In the genomic region with DNA sequence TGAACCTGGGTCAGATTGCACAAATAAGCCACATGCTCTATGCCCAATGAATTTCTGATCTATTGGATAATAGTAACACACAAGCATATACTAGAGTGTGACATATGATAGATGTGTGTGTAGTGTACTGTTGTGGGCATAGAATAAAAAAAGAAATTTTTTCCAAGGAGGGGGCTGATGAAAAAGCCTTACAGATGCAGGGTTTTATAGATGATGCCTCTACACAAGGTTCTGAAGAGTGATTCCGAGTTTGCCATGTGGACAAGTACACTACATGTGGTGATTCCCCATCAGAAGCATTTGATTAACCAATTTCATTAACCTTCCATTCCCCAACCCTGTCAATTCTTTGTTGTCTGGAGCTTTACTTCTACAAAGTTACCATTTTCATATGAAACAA, we compare ENCODE assay signal across 26 cellular contexts. TPM values are rescaled to one million over a fixed set of nuclear protein-coding genes. Genes with fewer than 3 reads are reported as not detected.
"Had no signal": no experiment of that assay in that cellular context is flagged by ENCODE, and none has a peak within 500 bp of the region (broad histone marks: within the 10 kb centered on the region; RNA-seq: fewer than 3 reads in every experiment).

No MANE protein-coding gene starts in this region.

- DNase-seq: naive B cell; naive thymus-derived CD8-positive, alpha-beta T cell; nephron progenitor cell; nucleus accumbens; pancreas; right cardiac atrium; right lobe of liver; sigmoid colon; small intestine; stimulated activated CD4-positive, alpha-beta T cell treated with anti-CD3 and anti-CD28 coated beads, Interleukin-15, amount 100 ng/mL, for 24 hours; stimulated activated CD4-positive, alpha-beta T cell treated with anti-CD3 and anti-CD28 coated beads, Interleukin-2, amount 100 ng/mL, for 24 hours; stimulated activated CD4-positive, alpha-beta T cell treated with anti-CD3 and anti-CD28 coated beads, Interleukin-2, amount 100 ng/mL, for 48 hours; stimulated activated CD4-positive, alpha-beta T cell treated with anti-CD3 and anti-CD28 coated beads, Interleukin-4, amount 100 ng/mL, for 24 hours; stimulated activated naive B cell treated with anti-CD40 and anti-IgM and Interleukin-4, amounts not matched to agents 10 μg/mL and 1 μg/mL and 100 μg/mL, for 72 hours; stimulated activated naive CD4-positive, alpha-beta T cell treated with Interleukin-2 at 50 U/mL for 16 hours; stomach; substantia nigra; testis; tibial artery; transverse colon; upper lobe of right lung had no signal

- H3K9me3 ChIP-seq: neutrophil, pancreas, prostate gland, right lobe of liver, sigmoid colon, stomach, suprapubic skin, testis, tibial artery, transverse colon, upper lobe of right lung, vagina had no signal

- H3K4me3 ChIP-seq: pancreas, prostate gland, sigmoid colon, stomach, suprapubic skin, testis, tibial artery, transverse colon, upper lobe of right lung, vagina had no signal

- H3K36me3 ChIP-seq: neutrophil, prostate gland, sigmoid colon, suprapubic skin, tibial artery, vagina had no signal

- H3K4me1 ChIP-seq: pancreas, prostate gland, sigmoid colon, stomach, suprapubic skin, tibial artery, transverse colon, vagina had no signal

- H3K27me3 ChIP-seq: neutrophil, pancreas, right lobe of liver, sigmoid colon, stomach, suprapubic skin, testis, tibial artery, transverse colon, upper lobe of right lung, vagina had no signal

- H3K27ac ChIP-seq: neutrophil, pancreas, prostate gland, sigmoid colon, stomach, suprapubic skin, testis, tibial artery, transverse colon, upper lobe of right lung, vagina had no signal

RNA-seq across cellular contexts. Expression of gene CPM, which starts 45.3 kb away (rescaled TPM):
- total RNA-seq: neural crest cell had no signal
